In genomic region chr7:134737561-134738353, GRCh38 we compare ENCODE assay signal across 9 cellular contexts. TPM values are rescaled to one million over a fixed set of nuclear protein-coding genes. Genes with fewer than 3 reads are reported as not detected.
DNase-seq lines count a peak whose midpoint lies in the region; ATAC-seq, FAIRE-seq and TF ChIP-seq lines count a peak whose summit lies in the region.
"Had no signal": no experiment of that assay in that cellular context is flagged by ENCODE, and none has a peak within 500 bp of the region (broad histone marks: within the 10 kb centered on the region; RNA-seq: fewer than 3 reads in every experiment).

No MANE protein-coding gene starts in this region.

- TF ChIP-seq POLR2A in HepG2 (IDR thresholded peaks at IDR 0.05; ENCODE audit: insufficient read depth in 1 of 2, low read depth in 2 of 2, low read length in 2 of 2), result no peak
- no peak for TF ChIP-seq POLR2A in transverse colon (IDR thresholded peaks at IDR 0.05)

- CTCF ChIA-PET in HepG2 (lab: Yijun Ruan, JAX; ENCODE audit: low intra/inter-chr PET ratio, low total read pairs), result no interaction called here

- H3K4me3 ChIP-seq in liver (ENCODE audit: low read depth in 1 of 3, low read length in 3 of 3) (no peak overlapping the region), HepG2 (replicated peaks in 1 of 3; ENCODE audit: insufficient read depth in 1 of 3, low read depth in 2 of 3, low read length in 3 of 3) (no peak overlapping the region), kidney epithelial cell (ENCODE audit: low read depth, low read length) (no peak overlapping the region), transverse colon (no peak overlapping the region)
- H3K4me3 ChIP-seq: SK-N-MC had no signal

- intact Hi-C loops in HepG2 (cut with micrococcal nuclease; ENCODE audit: unreplicated experiment), result no loop called here
- intact Hi-C loops in transverse colon (cut with DNase I; ENCODE audit: low total_unique reads), result no loop called here

- no peak overlapping the region for H3K27ac ChIP-seq in liver (ENCODE audit: low read depth in 1 of 2, low read length in 2 of 2)
- H3K27ac ChIP-seq in HepG2 (ENCODE audit: extremely low read length, insufficient read depth, low read length), result no peak overlapping the region
- H3K27ac ChIP-seq in transverse colon, result peak overlapping the region; percentile 32 to 60 (median 41)
- H3K27ac ChIP-seq: SK-N-MC had no signal

- H3K4me1 ChIP-seq in liver (ENCODE audit: control insufficient read depth in 4 of 4, insufficient read depth in 4 of 4, low read length in 3 of 4) (no peaks in the 10 kb centered on the region), HepG2 (ENCODE audit: insufficient read depth, low read length) (no peaks in the 10 kb centered on the region), transverse colon (peaks cover 0 to 7% (median 6%) of the 10 kb centered on the region in 4 donors)

- WGBS in liver, result 73% methylated on average over 7 of the region's 7 CpGs
- 25% methylated on average over 7 of the region's 7 CpGs for WGBS in HepG2 (ENCODE audit: low lambda C conversion rate)
- WGBS in transverse colon (ENCODE audit: low coverage in 1 of 2), 2 donors, result 53 to 58% methylated on average over 7 of the region's 7 CpGs

- TF ChIP-seq RAD21 in liver (IDR thresholded peaks at IDR 0.05), result no peak
- no peak for TF ChIP-seq RAD21 in HepG2 (CRISPR knock-in tag; IDR thresholded peaks at IDR 0.05)

- no peak overlapping the region for H3K4me2 ChIP-seq in HepG2 (ENCODE audit: low read depth, low read length)

- H3K36me3 ChIP-seq in liver (ENCODE audit: control insufficient read depth in 4 of 4, insufficient read depth in 3 of 4, low read depth in 1 of 4, low read length in 3 of 4) (no peaks in the 10 kb centered on the region), HepG2 (replicated peaks in 1 of 2; ENCODE audit: control insufficient read depth in 1 of 2, insufficient read depth in 2 of 2, low read length in 2 of 2) (no peaks in the 10 kb centered on the region), kidney epithelial cell (ENCODE audit: control insufficient read depth, insufficient read depth, low read length) (no peaks in the 10 kb centered on the region), transverse colon (no peaks in the 10 kb centered on the region)

- peaks cover 13% of the 10 kb centered on the region for H3K27me3 Mint-ChIP-seq in activated T-helper 17 cell treated with anti-CD3 and anti-CD28 coated beads, Interleukin-2, amount 50 U/mL, for 72 hours

- H3K4me1 Mint-ChIP-seq in activated T-helper 17 cell treated with anti-CD3 and anti-CD28 coated beads, Interleukin-2, amount 50 U/mL, for 72 hours, result peaks cover 33% of the 10 kb centered on the region

- ATAC-seq in HepG2 (no peak), GM21367 (IDR thresholded peaks at IDR 0.05; ENCODE audit: unreplicated experiment) (no peak)
- ATAC-seq in activated T-helper 17 cell treated with anti-CD3 and anti-CD28 coated beads, Interleukin-2, amount 50 U/mL, for 72 hours (replicated peaks), result peak; percentile 98

- TF ChIP-seq CTCF in liver (IDR thresholded peaks at IDR 0.05; ENCODE audit: low read depth, low read length, missing input control) (no peak), HepG2 (CRISPR knock-in tag; IDR thresholded peaks at IDR 0.05) (no peak), kidney epithelial cell (IDR thresholded peaks at IDR 0.05; ENCODE audit: insufficient read depth, low read length, poor library complexity, severe bottlenecking) (no peak), transverse colon (IDR thresholded peaks at IDR 0.05) (no peak)

- no peak for DNase-seq in HepG2 (ENCODE audit: low spot score)
- peak; percentile 73 for DNase-seq in kidney epithelial cell (ENCODE audit: low read depth)
- DNase-seq in transverse colon, result no peak
- DNase-seq in NCI-H82 treated with DMSO at 0.1 percent for 48 hours (lab: John Stamatoyannopoulos, UW; ENCODE audit: unreplicated experiment), result no peak
- no peak for DNase-seq in SHP77 (lab: John Stamatoyannopoulos, UW)

- in situ Hi-C loops in HepG2 (cut with HindIII; ENCODE audit: extremely low pct_ligation_motif_present, low pct_unique_long_range_greater_than_20kb), result no loop called here
- in situ Hi-C loops in transverse colon (cut with MboI; ENCODE audit: low pct_ligation_motif_present in 1 of 4, low pct_unique_long_range_greater_than_20kb in 1 of 4, low sequenced_read_pairs in 3 of 4), result no loop called here

- H3K9me3 ChIP-seq in liver (ENCODE audit: control insufficient read depth in 4 of 4, low read length in 3 of 4), result no peaks in the 10 kb centered on the region
- H3K9me3 ChIP-seq in HepG2 (ENCODE audit: low read length), result no peaks in the 10 kb centered on the region
- no peaks in the 10 kb centered on the region for H3K9me3 ChIP-seq in transverse colon

- peak overlapping the region; percentile 89 for H3K27ac Mint-ChIP-seq in activated T-helper 17 cell treated with anti-CD3 and anti-CD28 coated beads, Interleukin-2, amount 50 U/mL, for 72 hours

- POLR2A ChIA-PET in HepG2 (lab: Yijun Ruan, JAX), result no interaction called here

- no peak overlapping the region for H3K9ac ChIP-seq in liver (ENCODE audit: low read depth in 1 of 2, low read length in 2 of 2)
- no peak overlapping the region for H3K9ac ChIP-seq in HepG2 (ENCODE audit: insufficient read depth, low read depth, low read length)

- H3K9me3 Mint-ChIP-seq in activated T-helper 17 cell treated with anti-CD3 and anti-CD28 coated beads, Interleukin-2, amount 50 U/mL, for 72 hours, result peaks cover 4% of the 10 kb centered on the region

- TF ChIP-seq EP300 in HepG2 (IDR thresholded peaks at IDR 0.05; ENCODE audit: low read depth in 2 of 2, low read length in 2 of 2) (no peak), HepG2 (CRISPR knock-in tag; IDR thresholded peaks at IDR 0.05; ENCODE audit: borderline replicate concordance) (no peak), transverse colon (IDR thresholded peaks at IDR 0.05; ENCODE audit: low read depth) (no peak)

- no peak overlapping the region for H2AFZ ChIP-seq in HepG2 (ENCODE audit: low read length)

- no peaks in the 10 kb centered on the region for H4K20me1 ChIP-seq in HepG2 (ENCODE audit: insufficient read depth, low read length)

- H3K4me3 Mint-ChIP-seq in activated T-helper 17 cell treated with anti-CD3 and anti-CD28 coated beads, Interleukin-2, amount 50 U/mL, for 72 hours, result peak overlapping the region; percentile 58

- H3K36me3 Mint-ChIP-seq in activated T-helper 17 cell treated with anti-CD3 and anti-CD28 coated beads, Interleukin-2, amount 50 U/mL, for 72 hours (ENCODE audit: low read depth), result peaks cover 16% of the 10 kb centered on the region

- H3K79me2 ChIP-seq in HepG2 (ENCODE audit: insufficient read depth, low read length), result no peaks in the 10 kb centered on the region

- no peak for FAIRE-seq in HepG2 (lab: Jason Lieb, UNC)

- H3K27me3 ChIP-seq in liver (ENCODE audit: control insufficient read depth in 4 of 4, insufficient read depth in 4 of 4, low read length in 3 of 4) (no peaks in the 10 kb centered on the region), HepG2 (ENCODE audit: control insufficient read depth in 1 of 2, insufficient read depth in 2 of 2, low read length in 2 of 2) (peaks cover 0 to 4% of the 10 kb centered on the region in 2 experiments; a peak in 1 of 5 replicates), kidney epithelial cell (ENCODE audit: control insufficient read depth, insufficient read depth, low read length) (no peaks in the 10 kb centered on the region), transverse colon (no peaks in the 10 kb centered on the region)

- no TSS peak for BruUV-seq in HepG2 (replicated peaks; lab: Mats Ljungman, UMichigan)

TF ChIP-seq in liver, 16 proteins besides CTCF, POLR2A, EP300 and RAD21 (continues in another document):
- TF ChIP-seq RXRA (IDR thresholded peaks at IDR 0.05), result peak in 1 of 2 donors; percentile 9

TF ChIP-seq in HepG2, 621 proteins besides CTCF, POLR2A, EP300 and RAD21:
- TF ChIP-seq RBFOX2 (IDR thresholded peaks at IDR 0.05; ENCODE audit: low read depth, low read length), result no peak

RNA-seq across cellular contexts. Expression of gene CALD1, which starts 41.7 kb away (rescaled TPM):
- total RNA-seq in liver (100 to 1,000 TPM in 1 of 2 donors, 10 to 100 TPM in 1; 48.0 to 107 TPM), HepG2 (2016; rRNA removed; fragmentation: Illumina TruSeq; extraction: Trizol) (61.2 and 112 TPM in 2 replicates), kidney epithelial cell (242 and 255 TPM in 2 replicates), transverse colon (100 to 1,000 TPM; 162 to 401 (median 226) TPM)
- polyA plus RNA-seq in liver (100 to 1,000 TPM in 1 of 2 donors, 10 to 100 TPM in 1; 83.4 to 226 TPM), HepG2 (2011; rRNA removed) (40.5 and 53.0 TPM in 2 replicates)
- 6.9 and 7.3 TPM in 2 replicates for total RNA-seq in HepG2 (2016; cell fraction: cytosol; rRNA removed; fragmentation: Illumina TruSeq; extraction: Trizol; ENCODE audit: low read depth)
- total RNA-seq in HepG2 (2016; cell fraction: insoluble cytoplasmic fraction; rRNA removed; fragmentation: Illumina TruSeq; extraction: Trizol), result 58.1 and 110 TPM in 2 replicates
- total RNA-seq in HepG2 (2016; cell fraction: membrane; rRNA removed; fragmentation: Illumina TruSeq; extraction: Trizol), result 23.3 and 28.0 TPM in 2 replicates
- total RNA-seq in HepG2 (2016; cell fraction: nucleus; rRNA removed; fragmentation: Illumina TruSeq; extraction: Trizol), result 90.3 and 105 TPM in 2 replicates
- 23.1 and 27.0 TPM in 2 replicates for polyA plus RNA-seq in HepG2 (2011; cell fraction: cytosol; rRNA removed)
- polyA plus RNA-seq in HepG2 (2011; cell fraction: nucleus; rRNA removed), result 43.6 and 46.2 TPM in 2 replicates
- 46.2 and 70.1 TPM in 2 replicates for polyA plus RNA-seq in HepG2 (2012)
- polyA plus RNA-seq in HepG2 (2016; cell fraction: cytosol; fragmentation: Illumina TruSeq; extraction: Trizol; ENCODE audit: low read depth), result 5.7 and 5.9 TPM in 2 replicates
- 68.7 and 69.2 TPM in 2 replicates for polyA plus RNA-seq in HepG2 (2016; cell fraction: insoluble cytoplasmic fraction; fragmentation: Illumina TruSeq; extraction: Trizol; ENCODE audit: low read depth)
- 15.4 and 18.4 TPM in 2 replicates for polyA plus RNA-seq in HepG2 (2016; cell fraction: membrane; fragmentation: Illumina TruSeq; extraction: Trizol; ENCODE audit: low read depth)
- polyA plus RNA-seq in HepG2 (2016; cell fraction: nucleus; fragmentation: Illumina TruSeq; extraction: Trizol; ENCODE audit: insufficient read depth, low read depth), result 147 and 164 TPM in 2 replicates
- polyA minus RNA-seq in HepG2 (2011; rRNA and poly(A)+ RNA removed; ENCODE audit: low replicate concordance), result 12.7 and 23.5 TPM in 2 replicates
- 42.9 and 53.8 TPM in 2 replicates for polyA minus RNA-seq in HepG2 (2011; cell fraction: cytosol; rRNA and poly(A)+ RNA removed)
- polyA minus RNA-seq in HepG2 (2011; cell fraction: nucleus; rRNA and poly(A)+ RNA removed), result 76.2 and 91.5 TPM in 2 replicates
- total RNA-seq in activated T-helper 17 cell treated with anti-CD3 and anti-CD28 coated beads, Interleukin-2, amount 50 U/mL, for 72 hours, result 10 to 100 TPM in 1 of 2 donors, 1 to 10 TPM in 1; 4.0 to 27.2 TPM

Comparison
In these comparisons a context has a peak if more than half of its experiments do, and no peak if none do; other contexts are left out.
1. H3K27ac ChIP-seq: peak in transverse colon (4 of 4); none in liver (0 of 2) and HepG2 (single experiment).